2 cellular contexts compared by ENCODE assay signal in the genomic region with DNA sequence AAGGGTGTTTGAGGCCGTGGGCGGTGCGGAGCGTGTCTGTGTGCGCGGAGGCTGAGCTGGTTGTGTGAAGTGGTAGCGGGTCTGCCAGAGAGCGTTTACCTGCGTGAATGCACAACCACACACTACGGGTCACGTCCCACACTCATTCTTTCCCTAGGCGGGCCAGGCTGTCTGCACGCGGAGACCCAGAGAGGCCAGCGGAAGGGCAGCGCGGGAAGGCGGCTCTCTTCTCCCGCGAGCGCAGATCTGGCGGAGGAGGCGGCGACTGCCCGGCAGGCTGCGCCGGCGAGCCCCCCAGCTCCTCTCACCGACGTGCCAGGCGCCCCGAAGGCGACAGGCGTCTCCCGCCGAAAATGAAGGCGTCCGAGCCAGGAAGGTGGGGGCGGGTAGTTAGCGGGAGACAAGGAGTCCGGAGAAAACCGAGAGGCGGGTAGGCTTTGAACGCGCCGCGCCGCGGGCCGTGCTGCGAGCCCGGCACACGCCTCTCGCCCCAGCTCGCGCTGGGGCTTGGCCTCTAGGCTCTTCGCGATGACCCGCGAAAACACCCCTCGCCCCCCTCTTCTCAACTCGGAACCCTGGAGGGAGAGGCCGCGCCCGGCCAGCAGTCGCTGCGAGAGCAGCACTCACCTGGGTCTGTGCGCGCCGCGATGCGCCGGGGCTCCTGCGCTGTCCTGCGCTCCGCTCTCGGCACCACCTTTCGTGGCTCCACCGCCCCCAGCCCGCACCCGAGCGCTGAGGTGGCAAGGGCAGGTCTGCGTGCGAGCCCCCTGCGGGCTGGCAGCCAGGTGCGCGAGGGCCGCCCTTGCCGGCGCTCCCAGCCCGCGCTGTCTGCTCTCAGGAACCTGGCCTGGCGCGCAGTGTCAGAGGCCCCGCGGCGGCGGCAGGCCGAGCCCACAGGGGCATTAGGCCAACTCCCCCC.
A peak's percentile ranks its signal among the peaks of the same experiment; 100 is the strongest.
TF ChIP-seq lines count a peak whose summit lies in the region.

No MANE protein-coding gene starts in this region.

TF ChIP-seq in SK-N-SH, 30 proteins besides CTCF, POLR2A, EP300 and RAD21:
- TF ChIP-seq RFX5 (IDR thresholded peaks at IDR 0.05; ENCODE audit: low read length), result no peak
- TF ChIP-seq EZH2phosphoT487 (IDR thresholded peaks at IDR 0.05; ENCODE audit: borderline replicate concordance, low read depth), result peak; percentile 11; the same call in 1 of the 2 replicates

TF ChIP-seq in SK-N-SH treated with all-trans-retinoic acid at 6 μM for 48 hours, 23 proteins besides CTCF, POLR2A, EP300 and RAD21:
- TF ChIP-seq ZC3H10 (CRISPR knock-in tag; IDR thresholded peaks at IDR 0.05) (no peak), ZFP3 (CRISPR knock-in tag; IDR thresholded peaks at IDR 0.05) (no peak), ZNF70 (CRISPR knock-in tag; IDR thresholded peaks at IDR 0.05) (no peak), TCF4 (CRISPR knock-in tag; IDR thresholded peaks at IDR 0.05; ENCODE audit: borderline replicate concordance) (no peak), RARB (CRISPR knock-in tag; IDR thresholded peaks at IDR 0.05) (no peak), CSDC2 (CRISPR knock-in tag; IDR thresholded peaks at IDR 0.05) (no peak), BACH2 (CRISPR knock-in tag; IDR thresholded peaks at IDR 0.05; ENCODE audit: borderline replicate concordance) (no peak), ZNF565 (CRISPR knock-in tag; conservative IDR thresholded peaks at IDR 0.05; ENCODE audit: low read depth) (no peak), OSR1 (CRISPR knock-in tag; IDR thresholded peaks at IDR 0.05) (no peak), ARNTL (CRISPR knock-in tag; IDR thresholded peaks at IDR 0.05; ENCODE audit: borderline replicate concordance, low read depth) (no peak), ZFP30 (CRISPR knock-in tag; IDR thresholded peaks at IDR 0.05) (no peak), GLIS3 (CRISPR knock-in tag; IDR thresholded peaks at IDR 0.05) (no peak), ZNF8 (CRISPR knock-in tag; IDR thresholded peaks at IDR 0.05) (no peak)
- TF ChIP-seq, protein P1, sequence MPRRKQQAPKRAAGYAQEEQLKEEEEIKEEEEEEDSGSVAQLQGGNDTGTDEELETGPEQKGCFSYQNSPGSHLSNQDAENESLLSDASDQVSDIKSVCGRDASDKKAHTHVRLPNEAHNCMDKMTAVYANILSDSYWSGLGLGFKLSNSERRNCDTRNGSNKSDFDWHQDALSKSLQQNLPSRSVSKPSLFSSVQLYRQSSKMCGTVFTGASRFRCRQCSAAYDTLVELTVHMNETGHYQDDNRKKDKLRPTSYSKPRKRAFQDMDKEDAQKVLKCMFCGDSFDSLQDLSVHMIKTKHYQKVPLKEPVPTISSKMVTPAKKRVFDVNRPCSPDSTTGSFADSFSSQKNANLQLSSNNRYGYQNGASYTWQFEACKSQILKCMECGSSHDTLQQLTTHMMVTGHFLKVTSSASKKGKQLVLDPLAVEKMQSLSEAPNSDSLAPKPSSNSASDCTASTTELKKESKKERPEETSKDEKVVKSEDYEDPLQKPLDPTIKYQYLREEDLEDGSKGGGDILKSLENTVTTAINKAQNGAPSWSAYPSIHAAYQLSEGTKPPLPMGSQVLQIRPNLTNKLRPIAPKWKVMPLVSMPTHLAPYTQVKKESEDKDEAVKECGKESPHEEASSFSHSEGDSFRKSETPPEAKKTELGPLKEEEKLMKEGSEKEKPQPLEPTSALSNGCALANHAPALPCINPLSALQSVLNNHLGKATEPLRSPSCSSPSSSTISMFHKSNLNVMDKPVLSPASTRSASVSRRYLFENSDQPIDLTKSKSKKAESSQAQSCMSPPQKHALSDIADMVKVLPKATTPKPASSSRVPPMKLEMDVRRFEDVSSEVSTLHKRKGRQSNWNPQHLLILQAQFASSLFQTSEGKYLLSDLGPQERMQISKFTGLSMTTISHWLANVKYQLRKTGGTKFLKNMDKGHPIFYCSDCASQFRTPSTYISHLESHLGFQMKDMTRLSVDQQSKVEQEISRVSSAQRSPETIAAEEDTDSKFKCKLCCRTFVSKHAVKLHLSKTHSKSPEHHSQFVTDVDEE (CRISPR knock-in tag; IDR thresholded peaks at IDR 0.05), result no peak
- TF ChIP-seq, protein P2, sequence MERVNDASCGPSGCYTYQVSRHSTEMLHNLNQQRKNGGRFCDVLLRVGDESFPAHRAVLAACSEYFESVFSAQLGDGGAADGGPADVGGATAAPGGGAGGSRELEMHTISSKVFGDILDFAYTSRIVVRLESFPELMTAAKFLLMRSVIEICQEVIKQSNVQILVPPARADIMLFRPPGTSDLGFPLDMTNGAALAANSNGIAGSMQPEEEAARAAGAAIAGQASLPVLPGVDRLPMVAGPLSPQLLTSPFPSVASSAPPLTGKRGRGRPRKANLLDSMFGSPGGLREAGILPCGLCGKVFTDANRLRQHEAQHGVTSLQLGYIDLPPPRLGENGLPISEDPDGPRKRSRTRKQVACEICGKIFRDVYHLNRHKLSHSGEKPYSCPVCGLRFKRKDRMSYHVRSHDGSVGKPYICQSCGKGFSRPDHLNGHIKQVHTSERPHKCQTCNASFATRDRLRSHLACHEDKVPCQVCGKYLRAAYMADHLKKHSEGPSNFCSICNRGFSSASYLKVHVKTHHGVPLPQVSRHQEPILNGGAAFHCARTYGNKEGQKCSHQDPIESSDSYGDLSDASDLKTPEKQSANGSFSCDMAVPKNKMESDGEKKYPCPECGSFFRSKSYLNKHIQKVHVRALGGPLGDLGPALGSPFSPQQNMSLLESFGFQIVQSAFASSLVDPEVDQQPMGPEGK (CRISPR knock-in tag; IDR thresholded peaks at IDR 0.05; ENCODE audit: borderline replicate concordance), result no peak
- TF ChIP-seq, protein P3, sequence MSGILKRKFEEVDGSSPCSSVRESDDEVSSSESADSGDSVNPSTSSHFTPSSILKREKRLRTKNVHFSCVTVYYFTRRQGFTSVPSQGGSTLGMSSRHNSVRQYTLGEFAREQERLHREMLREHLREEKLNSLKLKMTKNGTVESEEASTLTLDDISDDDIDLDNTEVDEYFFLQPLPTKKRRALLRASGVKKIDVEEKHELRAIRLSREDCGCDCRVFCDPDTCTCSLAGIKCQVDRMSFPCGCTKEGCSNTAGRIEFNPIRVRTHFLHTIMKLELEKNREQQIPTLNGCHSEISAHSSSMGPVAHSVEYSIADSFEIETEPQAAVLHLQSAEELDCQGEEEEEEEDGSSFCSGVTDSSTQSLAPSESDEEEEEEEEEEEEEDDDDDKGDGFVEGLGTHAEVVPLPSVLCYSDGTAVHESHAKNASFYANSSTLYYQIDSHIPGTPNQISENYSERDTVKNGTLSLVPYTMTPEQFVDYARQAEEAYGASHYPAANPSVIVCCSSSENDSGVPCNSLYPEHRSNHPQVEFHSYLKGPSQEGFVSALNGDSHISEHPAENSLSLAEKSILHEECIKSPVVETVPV (CRISPR knock-in tag; IDR thresholded peaks at IDR 0.05), result no peak
- TF ChIP-seq, protein P4, sequence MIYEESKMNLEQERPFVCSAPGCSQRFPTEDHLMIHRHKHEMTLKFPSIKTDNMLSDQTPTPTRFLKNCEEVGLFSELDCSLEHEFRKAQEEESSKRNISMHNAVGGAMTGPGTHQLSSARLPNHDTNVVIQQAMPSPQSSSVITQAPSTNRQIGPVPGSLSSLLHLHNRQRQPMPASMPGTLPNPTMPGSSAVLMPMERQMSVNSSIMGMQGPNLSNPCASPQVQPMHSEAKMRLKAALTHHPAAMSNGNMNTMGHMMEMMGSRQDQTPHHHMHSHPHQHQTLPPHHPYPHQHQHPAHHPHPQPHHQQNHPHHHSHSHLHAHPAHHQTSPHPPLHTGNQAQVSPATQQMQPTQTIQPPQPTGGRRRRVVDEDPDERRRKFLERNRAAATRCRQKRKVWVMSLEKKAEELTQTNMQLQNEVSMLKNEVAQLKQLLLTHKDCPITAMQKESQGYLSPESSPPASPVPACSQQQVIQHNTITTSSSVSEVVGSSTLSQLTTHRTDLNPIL (CRISPR knock-in tag; IDR thresholded peaks at IDR 0.05; ENCODE audit: low read depth), result no peak
- TF ChIP-seq, protein P5, sequence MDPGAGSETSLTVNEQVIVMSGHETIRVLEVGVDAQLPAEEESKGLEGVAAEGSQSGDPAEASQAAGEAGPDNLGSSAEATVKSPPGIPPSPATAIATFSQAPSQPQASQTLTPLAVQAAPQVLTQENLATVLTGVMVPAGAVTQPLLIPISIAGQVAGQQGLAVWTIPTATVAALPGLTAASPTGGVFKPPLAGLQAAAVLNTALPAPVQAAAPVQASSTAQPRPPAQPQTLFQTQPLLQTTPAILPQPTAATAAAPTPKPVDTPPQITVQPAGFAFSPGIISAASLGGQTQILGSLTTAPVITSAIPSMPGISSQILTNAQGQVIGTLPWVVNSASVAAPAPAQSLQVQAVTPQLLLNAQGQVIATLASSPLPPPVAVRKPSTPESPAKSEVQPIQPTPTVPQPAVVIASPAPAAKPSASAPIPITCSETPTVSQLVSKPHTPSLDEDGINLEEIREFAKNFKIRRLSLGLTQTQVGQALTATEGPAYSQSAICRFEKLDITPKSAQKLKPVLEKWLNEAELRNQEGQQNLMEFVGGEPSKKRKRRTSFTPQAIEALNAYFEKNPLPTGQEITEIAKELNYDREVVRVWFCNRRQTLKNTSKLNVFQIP (CRISPR knock-in tag; IDR thresholded peaks at IDR 0.05; ENCODE audit: borderline replicate concordance, low read depth), result no peak
